In genomic region chr6:95364016-95364604, GRCh38 we compare ENCODE assay signal across 9 cellular contexts.
DNase-seq lines count a peak whose midpoint lies in the region; ATAC-seq and TF ChIP-seq lines count a peak whose summit lies in the region.
"Had no signal": no experiment of that assay in that cellular context is flagged by ENCODE, and none has a peak within 500 bp of the region (broad histone marks: within the 10 kb centered on the region; RNA-seq: fewer than 3 reads in every experiment).

No MANE protein-coding gene starts in this region.

- H3K4me1 ChIP-seq in left ventricle myocardium inferior: no peaks in the 10 kb centered on the region

- no peak overlapping the region for H2AFZ ChIP-seq in neural cell (ENCODE audit: low read depth, low read length)

- H3K4me3 ChIP-seq in left ventricle myocardium inferior (no peak overlapping the region), astrocyte of the spinal cord (ENCODE audit: low read depth, low read length) (no peak overlapping the region), neural cell (ENCODE audit: low read length) (no peak overlapping the region)

- in situ Hi-C loops in astrocyte of the spinal cord (cut with HindIII; ENCODE audit: low sequenced_read_pairs): no loop called here

- no peak for TF ChIP-seq EP300 in neural cell (conservative IDR thresholded peaks at IDR 0.05; ENCODE audit: poor library complexity, severe bottlenecking)

- H3K9me2 ChIP-seq in neural cell (ENCODE audit: insufficient read depth, low read length): no peaks in the 10 kb centered on the region

- intact Hi-C loops in left ventricle myocardium inferior (cut with micrococcal nuclease) (no loop called here), Right ventricle myocardium superior (cut with DNase I) (no loop called here)

- H3K36me3 ChIP-seq in left ventricle myocardium inferior: no peaks in the 10 kb centered on the region
- no peaks in the 10 kb centered on the region for H3K36me3 ChIP-seq in neural cell (ENCODE audit: insufficient read depth, low read length)

- DNase-seq in left ventricle myocardium inferior (no peak), Right ventricle myocardium superior (no peak), NCI-H146 (lab: John Stamatoyannopoulos, UW) (peak; percentile 36), astrocyte of the spinal cord (ENCODE audit: low read depth, low spot score) (peak; percentile 11), NCI-H187 (lab: John Stamatoyannopoulos, UW) (no peak)
- no peak for DNase-seq in activated CD4-positive, CD25-positive, alpha-beta regulatory T cell (lab: John Stamatoyannopoulos, UW)
- DNase-seq: activated naive CD8-positive, alpha-beta T cell treated with anti-CD3 and anti-CD28 coated beads, Interleukin-2, amount 10 ng/mL, durations not matched to agents 7 days and 5 days had no signal

- TF ChIP-seq CTCF in left ventricle myocardium inferior (IDR thresholded peaks at IDR 0.05; ENCODE audit: borderline replicate concordance) (peak; percentile 38), astrocyte of the spinal cord (IDR thresholded peaks at IDR 0.05; ENCODE audit: low read depth, low read length) (peak; percentile 50), neural cell (IDR thresholded peaks at IDR 0.05; ENCODE audit: poor library complexity, severe bottlenecking) (peak; percentile 67)

- no peaks in the 10 kb centered on the region for H3K9me3 ChIP-seq in left ventricle myocardium inferior (replicated peaks)
- H3K9me3 ChIP-seq in neural cell (ENCODE audit: low read length): no peaks in the 10 kb centered on the region

- H3K27ac ChIP-seq in left ventricle myocardium inferior (replicated peaks): no peak overlapping the region
- H3K27ac ChIP-seq in neural cell (ENCODE audit: low read length): no peak overlapping the region

- H3K79me2 ChIP-seq in neural cell (replicated peaks; ENCODE audit: insufficient read depth, low read length): no peaks in the 10 kb centered on the region

- ATAC-seq in Right ventricle myocardium superior (ENCODE audit: poor library complexity) (no peak), HG02870 (IDR thresholded peaks at IDR 0.05; ENCODE audit: unreplicated experiment) (peak; percentile 90)

- H3K9ac ChIP-seq in neural cell (ENCODE audit: low read length): no peak overlapping the region

- H3K4me2 ChIP-seq in neural cell (ENCODE audit: low read length): no peak overlapping the region

- no peaks in the 10 kb centered on the region for H4K20me1 ChIP-seq in neural cell (ENCODE audit: insufficient read depth)

- H3K27me3 ChIP-seq in left ventricle myocardium inferior (ENCODE audit: low read depth): no peaks in the 10 kb centered on the region
- no peaks in the 10 kb centered on the region for H3K27me3 ChIP-seq in neural cell (ENCODE audit: insufficient read depth, low read depth, low read length)

- no peaks in the 10 kb centered on the region for H3F3A ChIP-seq in neural cell (ENCODE audit: insufficient read depth, low read length, poor library complexity, severe bottlenecking)

- TF ChIP-seq RAD21 in neural cell (conservative IDR thresholded peaks at IDR 0.05): peak; percentile 76

TF ChIP-seq in neural cell, 6 proteins besides CTCF, POLR2A, EP300 and RAD21:
- TF ChIP-seq EZH2 (IDR thresholded peaks at IDR 0.05; ENCODE audit: borderline replicate concordance, insufficient read depth, low read length, poor library complexity, severe bottlenecking): no peak
- no peak for TF ChIP-seq REST (IDR thresholded peaks at IDR 0.05; ENCODE audit: borderline replicate concordance)
- no peak for TF ChIP-seq POLR2AphosphoS5 (IDR thresholded peaks at IDR 0.05)
- TF ChIP-seq TAF1 (IDR thresholded peaks at IDR 0.05; ENCODE audit: low read depth): no peak
- no peak for TF ChIP-seq MXI1 (conservative IDR thresholded peaks at IDR 0.05; ENCODE audit: poor library complexity, severe bottlenecking)
- peak; percentile 69 for TF ChIP-seq SMC3 (conservative IDR thresholded peaks at IDR 0.05; ENCODE audit: poor library complexity)
TF ChIP-seq in neural cell: peak in this region for 1.

Comparison
In these comparisons a context has a peak if more than half of its experiments do, and no peak if none do; other contexts are left out.
1. DNase-seq: peak in NCI-H146 (single experiment) and astrocyte of the spinal cord (single experiment); none in left ventricle myocardium inferior (single experiment), Right ventricle myocardium superior (single experiment), NCI-H187 (0 of 2) and activated CD4-positive, CD25-positive, alpha-beta regulatory T cell (0 of 4).
2. Peak in every context shown above with its lines, with median percentiles within 50 percentile points of each other: CTCF ChIP-seq.